Comparison of ENCODE assay signal across 9 cellular contexts in the genomic region with DNA sequence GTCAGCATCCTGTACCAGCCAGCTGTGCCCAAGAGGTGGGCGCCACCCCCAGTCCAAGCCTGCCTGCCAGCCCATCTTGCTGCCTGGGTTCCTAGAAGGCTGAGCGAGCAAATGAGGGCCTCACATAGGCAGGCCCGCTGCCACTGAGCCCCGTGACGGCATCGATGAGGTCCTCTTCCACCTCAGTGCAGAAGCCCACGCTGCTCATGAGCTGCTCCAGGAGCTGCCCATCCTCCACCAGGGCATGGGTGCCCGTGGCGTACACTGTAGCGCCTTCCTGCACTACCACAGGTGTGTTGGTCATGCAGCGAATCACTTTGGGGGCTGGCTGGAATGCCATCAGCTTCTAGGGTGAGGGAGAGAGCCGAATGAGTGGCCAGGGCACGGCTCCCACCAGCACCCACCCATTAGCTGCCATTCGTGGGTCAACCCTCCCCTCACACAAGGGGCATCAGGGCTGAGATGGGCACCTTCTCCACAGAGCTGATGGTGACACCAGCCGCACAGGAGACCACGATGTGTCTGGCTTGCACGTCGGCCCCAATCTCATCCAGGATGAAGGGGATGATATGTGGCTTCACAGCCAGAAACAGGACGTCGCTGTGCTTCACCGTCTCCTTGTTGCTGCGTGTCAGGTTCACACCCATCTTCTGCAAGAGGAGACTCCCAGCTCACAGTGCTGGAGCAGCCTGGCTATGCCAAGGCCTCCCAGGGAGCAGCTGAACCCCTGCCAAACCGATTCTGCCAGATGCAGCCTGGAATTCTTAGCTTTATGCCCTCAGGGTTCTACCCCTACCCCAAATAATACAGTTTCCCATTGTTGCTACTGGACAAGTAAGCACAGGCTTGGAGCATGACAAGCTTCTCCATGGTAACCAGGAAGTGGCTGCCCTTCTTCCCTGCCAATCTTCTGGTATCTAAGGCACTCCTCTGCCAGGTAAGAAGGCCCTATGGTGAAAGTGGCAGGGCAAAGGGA. TPM values are rescaled to one million over a fixed set of nuclear protein-coding genes. Genes with fewer than 3 reads are reported as not detected.
A peak's percentile ranks its signal among the peaks of the same experiment; 100 is the strongest.
DNase-seq lines count a peak whose midpoint lies in the region; ATAC-seq and TF ChIP-seq lines count a peak whose summit lies in the region.
"Had no signal": no experiment of that assay in that cellular context is flagged by ENCODE, and none has a peak within 500 bp of the region (broad histone marks: within the 10 kb centered on the region; RNA-seq: fewer than 3 reads in every experiment).

No MANE protein-coding gene starts in this region.

- H3K36me3 Mint-ChIP-seq in nephron (ENCODE audit: low read depth), result peaks cover 17% of the 10 kb centered on the region

- H3K9me3 ChIP-seq in DND-41 (ENCODE audit: insufficient read depth, low read length, severe bottlenecking) (no peaks in the 10 kb centered on the region), spleen (no peaks in the 10 kb centered on the region)

- no peak for TF ChIP-seq CTCF in DND-41 (IDR thresholded peaks at IDR 0.05; ENCODE audit: borderline replicate concordance, extremely low read depth, low read length, poor library complexity, severe bottlenecking)
- no peak for TF ChIP-seq CTCF in nephron (IDR thresholded peaks at IDR 0.05; ENCODE audit: unreplicated experiment in 3 of 3)
- TF ChIP-seq CTCF in spleen (IDR thresholded peaks at IDR 0.05 in 8 of 11, conservative IDR thresholded peaks at IDR 0.05 in 3 of 11), result no peak

- H3K4me3 ChIP-seq in DND-41 (ENCODE audit: low read depth in 1 of 2, low read length in 2 of 2) (peak overlapping the region in 1 of 2 experiments; percentile 99; a peak in 2 of 4 replicates), spleen (peak overlapping the region in 1 of 8 donors; percentile 99)

- H3K9me3 Mint-ChIP-seq in nephron, result no peaks in the 10 kb centered on the region

- intact Hi-C loops in spleen (cut with DNase I; ENCODE audit: low total_unique reads), result no loop called here

- H3K9ac ChIP-seq in DND-41 (ENCODE audit: low read depth, low read length), result peak overlapping the region; percentile 100

- H3K27me3 ChIP-seq in DND-41 (ENCODE audit: insufficient read depth, low read length, poor library complexity), result no peaks in the 10 kb centered on the region
- no peaks in the 10 kb centered on the region for H3K27me3 ChIP-seq in spleen (replicated peaks in 1 of 7)

- ATAC-seq in DND-41 (ENCODE audit: insufficient read depth, low read depth) (no peak), HG03565 (IDR thresholded peaks at IDR 0.05; ENCODE audit: unreplicated experiment) (no peak), left lobe of liver (no peak), HG03439 (IDR thresholded peaks at IDR 0.05; ENCODE audit: unreplicated experiment) (no peak)

- no peak for DNase-seq in DND-41
- peak; percentile 31 for DNase-seq in NCI-H146 (lab: John Stamatoyannopoulos, UW)
- peak; percentile 52 for DNase-seq in astrocyte of the hippocampus (ENCODE audit: low read depth, low spot score)
- DNase-seq in left lobe of liver (ENCODE audit: low spot score), result no peak
- DNase-seq in spleen, result no peak

- H3K36me3 ChIP-seq in DND-41 (ENCODE audit: insufficient read depth, low read length) (peaks cover 48% of the 10 kb centered on the region), spleen (peaks cover 0 to 55% (median 32%) of the 10 kb centered on the region in 6 donors)

- peak overlapping the region in 1 of 3 experiments; percentile 48 for H3K27ac Mint-ChIP-seq in nephron

- H3K27ac ChIP-seq in DND-41 (ENCODE audit: low read length), result peak overlapping the region; percentile 96
- peak overlapping the region in 1 of 8 donors; percentile 94 for H3K27ac ChIP-seq in spleen

- no peak for TF ChIP-seq POLR2A in spleen (IDR thresholded peaks at IDR 0.05)

- peaks cover 6% of the 10 kb centered on the region for H3K4me1 Mint-ChIP-seq in nephron

- no peak overlapping the region for H2AFZ ChIP-seq in DND-41 (ENCODE audit: low read depth, low read length)

- peak overlapping the region; percentile 94 for H3K4me2 ChIP-seq in DND-41 (ENCODE audit: insufficient read depth, low read length)

- peaks cover 3% of the 10 kb centered on the region for H3K27me3 Mint-ChIP-seq in nephron (ENCODE audit: low read depth)

- WGBS in spleen, 5 donors, result 90 to 96% (median 93%) methylated on average over 10 to 23 of the region's 23 CpGs

- H3K79me2 ChIP-seq in DND-41 (ENCODE audit: insufficient read depth, low read length), result peaks cover 36% of the 10 kb centered on the region

- peak overlapping the region; percentile 94 to 97 (median 97) for H3K4me3 Mint-ChIP-seq in nephron

- H3K4me1 ChIP-seq in DND-41 (ENCODE audit: insufficient read depth, low read length) (peaks cover 54% of the 10 kb centered on the region), spleen (peaks cover 16 to 58% (median 44%) of the 10 kb centered on the region in 6 donors)

- H4K20me1 ChIP-seq in DND-41 (ENCODE audit: insufficient read depth, low read length), result peaks cover 20% of the 10 kb centered on the region

RNA-seq across cellular contexts. Expression of gene PYCR2, which starts 2.0 kb away (rescaled TPM):
- 26.9 TPM for total RNA-seq in left lobe of liver
- 10 to 100 TPM; 50.0 to 72.8 (median 67.6) TPM for total RNA-seq in spleen
- polyA plus RNA-seq in spleen, result 10 to 100 TPM; 68.1 to 80.4 (median 79.9) TPM

RNA-seq across cellular contexts. Expression of gene LEFTY2, which starts 19.0 kb away (rescaled TPM):
- total RNA-seq in left lobe of liver (not detected), spleen (under 1 TPM in 3 of 7 donors, not detected in 4; 0.34 to 0.54 (median 0.37) TPM)
- under 1 TPM; 0.06 to 0.65 (median 0.11) TPM for polyA plus RNA-seq in spleen
- total RNA-seq: T-helper 1 cell treated with Interleukin-12 subunit alpha and Interleukin-12 subunit beta and Interleukin-4 antibody, amounts not matched to agents 30 ng/mL and 1 ng/mL, for 36 hours had no signal

RNA-seq across cellular contexts. Expression of gene LEFTY1, which starts 33.1 kb away (rescaled TPM):
- total RNA-seq in left lobe of liver (1.3 TPM), spleen (under 1 TPM in 4 of 7 donors, not detected in 3; 0.34 to 0.95 (median 0.48) TPM)
- under 1 TPM; 0.06 to 0.09 (median 0.09) TPM for polyA plus RNA-seq in spleen
- total RNA-seq: T-helper 1 cell treated with Interleukin-12 subunit alpha and Interleukin-12 subunit beta and Interleukin-4 antibody, amounts not matched to agents 30 ng/mL and 1 ng/mL, for 36 hours had no signal

RNA-seq across cellular contexts. Expression of gene TMEM63A, which starts 39.8 kb away (rescaled TPM):
- total RNA-seq in left lobe of liver (69.1 TPM), spleen (100 to 1,000 TPM in 5 of 7 donors, 10 to 100 TPM in 2; 93.9 to 143 (median 122) TPM)
- polyA plus RNA-seq in spleen, result 10 to 100 TPM; 15.0 to 47.4 (median 23.6) TPM

Comparison
In these comparisons a context has a peak if more than half of its experiments do, and no peak if none do; other contexts are left out.
1. DNase-seq: peak in NCI-H146 (single experiment) and astrocyte of the hippocampus (single experiment); none in DND-41 (single experiment), left lobe of liver (single experiment) and spleen (single experiment).